1 cellular context compared by ENCODE assay signal in the genomic region with DNA sequence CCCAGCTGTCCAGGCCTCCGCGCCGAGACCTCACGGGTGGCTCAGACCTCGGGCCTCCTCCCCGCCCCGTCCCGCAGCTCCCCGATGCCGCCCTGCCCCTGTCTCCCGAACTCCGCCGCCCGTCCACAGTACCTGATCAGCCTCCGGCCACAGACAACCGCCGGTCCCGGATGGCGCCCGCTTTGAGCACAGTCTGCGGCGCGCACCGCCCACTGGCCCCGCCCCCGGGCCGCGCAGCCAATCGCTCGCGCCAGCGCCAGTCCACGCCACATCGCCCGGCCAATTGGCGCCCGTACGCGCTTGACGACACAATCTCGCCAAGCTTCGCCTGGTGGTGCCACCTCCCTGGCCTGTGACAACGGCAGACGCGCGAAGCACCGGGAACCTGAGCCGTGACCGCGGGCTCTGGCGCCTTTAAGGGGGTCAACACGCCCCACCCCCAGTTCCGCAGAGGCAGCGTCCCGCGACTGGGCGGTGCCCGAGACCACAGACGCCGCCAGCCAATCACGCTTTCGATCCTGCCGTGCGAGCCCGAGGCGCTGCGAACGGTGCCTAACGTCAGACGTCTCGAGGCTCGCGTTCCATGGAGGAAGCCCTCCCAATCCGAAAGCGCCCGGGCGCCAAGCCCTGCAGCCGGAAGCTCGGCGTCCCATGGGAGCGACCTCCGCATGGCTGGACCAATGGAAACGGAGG.
TF ChIP-seq lines count a peak whose summit lies in the region.

A gene (minus strand): TSS at position 388 of the 693 bp plus-strand sequence. CDS start 116 bp downstream, at position 272.

TF ChIP-seq in GM23338, 12 proteins besides CTCF, POLR2A, EP300 and RAD21 (continued from another document):
- TF ChIP-seq, protein P1, sequence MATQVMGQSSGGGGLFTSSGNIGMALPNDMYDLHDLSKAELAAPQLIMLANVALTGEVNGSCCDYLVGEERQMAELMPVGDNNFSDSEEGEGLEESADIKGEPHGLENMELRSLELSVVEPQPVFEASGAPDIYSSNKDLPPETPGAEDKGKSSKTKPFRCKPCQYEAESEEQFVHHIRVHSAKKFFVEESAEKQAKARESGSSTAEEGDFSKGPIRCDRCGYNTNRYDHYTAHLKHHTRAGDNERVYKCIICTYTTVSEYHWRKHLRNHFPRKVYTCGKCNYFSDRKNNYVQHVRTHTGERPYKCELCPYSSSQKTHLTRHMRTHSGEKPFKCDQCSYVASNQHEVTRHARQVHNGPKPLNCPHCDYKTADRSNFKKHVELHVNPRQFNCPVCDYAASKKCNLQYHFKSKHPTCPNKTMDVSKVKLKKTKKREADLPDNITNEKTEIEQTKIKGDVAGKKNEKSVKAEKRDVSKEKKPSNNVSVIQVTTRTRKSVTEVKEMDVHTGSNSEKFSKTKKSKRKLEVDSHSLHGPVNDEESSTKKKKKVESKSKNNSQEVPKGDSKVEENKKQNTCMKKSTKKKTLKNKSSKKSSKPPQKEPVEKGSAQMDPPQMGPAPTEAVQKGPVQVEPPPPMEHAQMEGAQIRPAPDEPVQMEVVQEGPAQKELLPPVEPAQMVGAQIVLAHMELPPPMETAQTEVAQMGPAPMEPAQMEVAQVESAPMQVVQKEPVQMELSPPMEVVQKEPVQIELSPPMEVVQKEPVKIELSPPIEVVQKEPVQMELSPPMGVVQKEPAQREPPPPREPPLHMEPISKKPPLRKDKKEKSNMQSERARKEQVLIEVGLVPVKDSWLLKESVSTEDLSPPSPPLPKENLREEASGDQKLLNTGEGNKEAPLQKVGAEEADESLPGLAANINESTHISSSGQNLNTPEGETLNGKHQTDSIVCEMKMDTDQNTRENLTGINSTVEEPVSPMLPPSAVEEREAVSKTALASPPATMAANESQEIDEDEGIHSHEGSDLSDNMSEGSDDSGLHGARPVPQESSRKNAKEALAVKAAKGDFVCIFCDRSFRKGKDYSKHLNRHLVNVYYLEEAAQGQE (IDR thresholded peaks at IDR 0.05; ENCODE audit: unreplicated experiment): no peak
- TF ChIP-seq, protein P2, sequence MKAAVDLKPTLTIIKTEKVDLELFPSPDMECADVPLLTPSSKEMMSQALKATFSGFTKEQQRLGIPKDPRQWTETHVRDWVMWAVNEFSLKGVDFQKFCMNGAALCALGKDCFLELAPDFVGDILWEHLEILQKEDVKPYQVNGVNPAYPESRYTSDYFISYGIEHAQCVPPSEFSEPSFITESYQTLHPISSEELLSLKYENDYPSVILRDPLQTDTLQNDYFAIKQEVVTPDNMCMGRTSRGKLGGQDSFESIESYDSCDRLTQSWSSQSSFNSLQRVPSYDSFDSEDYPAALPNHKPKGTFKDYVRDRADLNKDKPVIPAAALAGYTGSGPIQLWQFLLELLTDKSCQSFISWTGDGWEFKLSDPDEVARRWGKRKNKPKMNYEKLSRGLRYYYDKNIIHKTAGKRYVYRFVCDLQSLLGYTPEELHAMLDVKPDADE (IDR thresholded peaks at IDR 0.05): no peak; the same call in 1 of the 2 replicates
- TF ChIP-seq POLR2AphosphoS5 (IDR thresholded peaks at IDR 0.05; ENCODE audit: low read depth) (peak; percentile 93), ZNF331 (CRISPR knock-in tag; IDR thresholded peaks at IDR 0.05; ENCODE audit: low read depth) (no peak), JUNB (IDR thresholded peaks at IDR 0.05; ENCODE audit: unreplicated experiment) (no peak), EZH2phosphoT487 (IDR thresholded peaks at IDR 0.05; ENCODE audit: unreplicated experiment) (no peak), NANOG (IDR thresholded peaks at IDR 0.05; ENCODE audit: borderline replicate concordance) (no peak), EZH2 (IDR thresholded peaks at IDR 0.05; ENCODE audit: low read depth, unreplicated experiment) (no peak)
